ENCODE assay signal across 1 cellular context in genomic region chr11:86949995-86950993, GRCh38.
TF ChIP-seq lines count a peak whose summit lies in the region.

No MANE protein-coding gene starts in this region.

TF ChIP-seq in SK-N-SH treated with all-trans-retinoic acid at 6 μM for 48 hours, 23 proteins besides CTCF, POLR2A, EP300 and RAD21 (continued from another document):
- no peak for TF ChIP-seq ZNF70 (CRISPR knock-in tag; IDR thresholded peaks at IDR 0.05)
TF ChIP-seq in SK-N-SH treated with all-trans-retinoic acid at 6 μM for 48 hours: peak in this region for 1.
